ENCODE assay signal across 10 cellular contexts in the genomic region with DNA sequence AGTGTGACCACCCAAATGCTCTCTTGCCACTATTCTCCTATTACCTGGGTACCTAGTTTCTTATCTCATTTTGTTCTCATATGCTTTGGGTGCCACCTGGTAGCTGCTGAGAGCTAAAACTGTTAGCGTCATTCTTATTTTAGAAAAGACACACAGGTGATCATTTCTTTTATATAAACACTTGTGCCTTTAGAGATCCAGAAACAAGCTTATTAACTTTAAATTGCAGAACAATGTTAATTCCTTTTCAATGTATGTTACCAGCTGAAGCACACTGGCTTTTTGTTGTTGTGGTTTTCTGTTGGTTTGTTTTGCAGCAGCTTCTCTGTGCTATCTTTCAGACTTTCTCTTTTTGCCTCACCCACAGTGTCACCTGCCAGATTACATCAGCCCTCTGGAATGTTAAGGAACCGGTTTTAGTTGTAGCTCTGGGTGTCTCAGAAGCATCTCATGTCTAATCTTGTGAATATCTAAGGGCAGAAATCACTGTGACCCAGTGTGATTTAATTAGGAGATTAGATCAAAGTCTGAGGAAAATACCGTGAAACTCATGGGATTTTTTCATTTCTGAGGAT. TPM values are rescaled to one million over a fixed set of nuclear protein-coding genes. Genes with fewer than 3 reads are reported as not detected.
DNase-seq lines count a peak whose midpoint lies in the region; ATAC-seq and TF ChIP-seq lines count a peak whose summit lies in the region.
"Had no signal": no experiment of that assay in that cellular context is flagged by ENCODE, and none has a peak within 500 bp of the region (broad histone marks: within the 10 kb centered on the region; RNA-seq: fewer than 3 reads in every experiment).

No MANE protein-coding gene starts in this region.

- H3K4me3 Mint-ChIP-seq in activated naive CD4-positive, alpha-beta T cell treated with anti-CD3 and anti-CD28 coated beads, Interleukin-2, amount 10 ng/mL, durations not matched to agents 7 days and 5 days: peak overlapping the region; percentile 47
- H3K4me3 Mint-ChIP-seq: stimulated activated memory B cell treated with anti-CD40 and anti-IgM and Interleukin-4, amounts not matched to agents 10 μg/mL and 1 μg/mL and 100 μg/mL, for 72 hours had no signal

- H3K9me3 ChIP-seq in vagina (no peaks in the 10 kb centered on the region), gastrocnemius medialis (no peaks in the 10 kb centered on the region)

- no peaks in the 10 kb centered on the region for H3K36me3 ChIP-seq in vagina
- no peaks in the 10 kb centered on the region for H3K36me3 ChIP-seq in gastrocnemius medialis

- no peak for DNase-seq in activated naive CD4-positive, alpha-beta T cell treated with anti-CD3 and anti-CD28 coated beads, Interleukin-2, amount 10 ng/mL, durations not matched to agents 7 days and 5 days
- DNase-seq in activated naive CD4-positive, alpha-beta T cell treated with anti-CD3 and anti-CD28 coated beads, Interleukin-2, amount 50 U/mL, for 16 hours: no peak
- DNase-seq in RPMI8226: peak; percentile 32
- DNase-seq in iPS-NIHi7 (ENCODE audit: extremely low spot score): peak; percentile 68
- no peak for DNase-seq in vagina (ENCODE audit: extremely low spot score in 2 of 2)
- DNase-seq in gastrocnemius medialis: no peak
- no peak for DNase-seq in GM20000 (ENCODE audit: low spot score)

- no peaks in the 10 kb centered on the region for H3K27me3 Mint-ChIP-seq in activated naive CD4-positive, alpha-beta T cell treated with anti-CD3 and anti-CD28 coated beads, Interleukin-2, amount 10 ng/mL, durations not matched to agents 7 days and 5 days

- H3K27me3 ChIP-seq in vagina (no peaks in the 10 kb centered on the region), gastrocnemius medialis (no peaks in the 10 kb centered on the region)

- no peak for TF ChIP-seq POLR2A in vagina (IDR thresholded peaks at IDR 0.05)
- no peak for TF ChIP-seq POLR2A in gastrocnemius medialis (IDR thresholded peaks at IDR 0.05)

- in situ Hi-C loops in gastrocnemius medialis (cut with MboI; ENCODE audit: low sequenced_read_pairs in 4 of 4): loop anchor here in 2 of 4 donors (25.0 kb wide), 2 partner anchors 142 to 1192 kb away; no protein-coding TSS in a partner anchor

- no peak overlapping the region for H3K4me3 ChIP-seq in vagina
- no peak overlapping the region for H3K4me3 ChIP-seq in gastrocnemius medialis

- intact Hi-C loops in vagina (cut with DNase I) (no loop called here), gastrocnemius medialis (cut with DNase I; ENCODE audit: low total_unique reads) (no loop called here)

- no peak for ATAC-seq in gastrocnemius medialis
- no peak for ATAC-seq in HG03280 (IDR thresholded peaks at IDR 0.05; ENCODE audit: unreplicated experiment)
- ATAC-seq: stimulated activated memory B cell treated with anti-CD40 and anti-IgM and Interleukin-4, amounts not matched to agents 10 μg/mL and 1 μg/mL and 100 μg/mL, for 72 hours had no signal

- H3K9me3 Mint-ChIP-seq in activated naive CD4-positive, alpha-beta T cell treated with anti-CD3 and anti-CD28 coated beads, Interleukin-2, amount 10 ng/mL, durations not matched to agents 7 days and 5 days: no peaks in the 10 kb centered on the region
- H3K9me3 Mint-ChIP-seq: activated naive CD4-positive, alpha-beta T cell treated with anti-CD3 and anti-CD28 coated beads, Interleukin-2, amount 50 U/mL, for 72 hours; stimulated activated memory B cell treated with anti-CD40 and anti-IgM and Interleukin-4, amounts not matched to agents 10 μg/mL and 1 μg/mL and 100 μg/mL, for 72 hours had no signal

- H3K27ac ChIP-seq in vagina (peak overlapping the region; percentile 57), gastrocnemius medialis (no peak overlapping the region)

- peaks cover 22% of the 10 kb centered on the region for H3K4me1 Mint-ChIP-seq in activated naive CD4-positive, alpha-beta T cell treated with anti-CD3 and anti-CD28 coated beads, Interleukin-2, amount 10 ng/mL, durations not matched to agents 7 days and 5 days

- H3K27ac Mint-ChIP-seq in activated naive CD4-positive, alpha-beta T cell treated with anti-CD3 and anti-CD28 coated beads, Interleukin-2, amount 10 ng/mL, durations not matched to agents 7 days and 5 days: peak overlapping the region; percentile 77
- H3K27ac Mint-ChIP-seq: stimulated activated memory B cell treated with anti-CD40 and anti-IgM and Interleukin-4, amounts not matched to agents 10 μg/mL and 1 μg/mL and 100 μg/mL, for 72 hours had no signal

- peaks cover 2% of the 10 kb centered on the region for H3K36me3 Mint-ChIP-seq in activated naive CD4-positive, alpha-beta T cell treated with anti-CD3 and anti-CD28 coated beads, Interleukin-2, amount 10 ng/mL, durations not matched to agents 7 days and 5 days
- H3K36me3 Mint-ChIP-seq: stimulated activated memory B cell treated with anti-CD40 and anti-IgM and Interleukin-4, amounts not matched to agents 10 μg/mL and 1 μg/mL and 100 μg/mL, for 72 hours had no signal

- CTCF ChIA-PET in activated naive CD4-positive, alpha-beta T cell treated with anti-CD3 and anti-CD28 coated beads, Interleukin-2, amount 10 ng/mL, durations not matched to agents 7 days and 5 days (lab: Charles Lee): interaction anchor here (0.5 to 1.2 kb wide), 5 partner anchors 14 to 1181 kb away, joined by 3 to 4 read pairs (median 3); no protein-coding TSS in a partner anchor

- TF ChIP-seq CTCF in vagina (IDR thresholded peaks at IDR 0.05) (no peak), gastrocnemius medialis (IDR thresholded peaks at IDR 0.05 in 4 of 5, conservative IDR thresholded peaks at IDR 0.05 in 1 of 5) (no peak), GM20000 (IDR thresholded peaks at IDR 0.05; ENCODE audit: extremely low read depth, missing control alignments) (no peak)

- no peaks in the 10 kb centered on the region for H3K4me1 ChIP-seq in vagina
- no peaks in the 10 kb centered on the region for H3K4me1 ChIP-seq in gastrocnemius medialis

RNA-seq across cellular contexts. Expression of a gene that starts 43.4 kb away (rescaled TPM):
- total RNA-seq in vagina: 21.1 TPM
- 100 to 1,000 TPM in 2 of 4 donors, 10 to 100 TPM in 2; 93.3 to 176 (median 99.8) TPM for total RNA-seq in gastrocnemius medialis

RNA-seq across cellular contexts. Expression of a gene that starts 57.1 kb away (rescaled TPM):
- total RNA-seq in vagina (3.9 TPM), gastrocnemius medialis (under 1 TPM; 0.07 to 0.68 (median 0.22) TPM)

Comparison
In these comparisons a context has a peak if more than half of its experiments do, and no peak if none do; other contexts are left out.
1. DNase-seq: peak in RPMI8226 (single experiment) and iPS-NIHi7 (single experiment); none in activated naive CD4-positive, alpha-beta T cell treated with anti-CD3 and anti-CD28 coated beads, Interleukin-2, amount 10 ng/mL, durations not matched to agents 7 days and 5 days (single experiment), activated naive CD4-positive, alpha-beta T cell treated with anti-CD3 and anti-CD28 coated beads, Interleukin-2, amount 50 U/mL, for 16 hours (single experiment), vagina (0 of 2), gastrocnemius medialis (0 of 2) and GM20000 (single experiment).